ENCODE assay signal across 1 cellular context in the genomic region with DNA sequence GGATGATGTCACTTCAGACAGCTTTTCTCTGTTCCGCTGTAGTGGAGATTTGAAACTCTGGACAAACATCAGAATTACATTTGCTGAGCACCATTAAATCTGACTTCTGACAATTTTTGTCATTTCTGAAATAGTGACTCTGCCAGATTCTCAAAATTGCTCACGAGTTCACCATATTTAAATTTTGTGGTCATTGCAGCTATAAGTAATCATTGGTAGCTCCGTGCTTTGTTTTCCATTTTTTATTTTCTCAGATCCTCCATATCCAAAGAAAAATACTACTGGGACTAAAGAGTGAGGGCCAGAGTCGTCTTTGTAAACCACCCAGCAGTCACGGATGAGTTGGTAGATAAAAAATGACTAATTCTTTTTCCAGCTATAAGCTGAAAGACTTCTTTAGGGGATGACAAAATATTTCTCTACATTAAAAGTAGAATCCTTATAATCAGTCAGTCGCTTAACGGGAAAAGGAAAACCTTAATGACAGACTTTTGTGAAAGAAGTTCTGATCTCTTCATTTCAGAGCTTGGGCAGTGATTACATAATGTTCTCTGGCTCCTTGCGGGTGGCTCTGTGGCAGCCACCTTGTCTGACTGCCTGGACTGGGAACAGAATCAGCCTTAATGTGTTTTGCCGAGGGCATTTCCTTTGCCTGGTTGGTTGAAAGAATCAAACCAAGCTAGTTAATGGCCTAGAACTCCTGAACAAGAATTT.
TF ChIP-seq lines count a peak whose summit lies in the region.

No MANE protein-coding gene starts in this region.

TF ChIP-seq in GM12878, 131 proteins besides CTCF, POLR2A, EP300 and RAD21 (continued from another document):
- TF ChIP-seq JUNB (IDR thresholded peaks at IDR 0.05) (peak; percentile 97), EGR1 (IDR thresholded peaks at IDR 0.05; ENCODE audit: borderline replicate concordance in 1 of 2, low read depth in 2 of 2, low read length in 2 of 2) (no peak), GATAD2B (conservative IDR thresholded peaks at IDR 0.05; ENCODE audit: low read depth) (0 out of 2 replicates have a peak, but pooled peaks have one; percentile 37), RUNX3 (IDR thresholded peaks at IDR 0.05; ENCODE audit: low read length) (peak; percentile 98), MEF2B (IDR thresholded peaks at IDR 0.05; ENCODE audit: partially characterized antibody, poor library complexity, severe bottlenecking) (peak; percentile 52), CREB1 (IDR thresholded peaks at IDR 0.05; ENCODE audit: low read depth) (0 out of 2 replicates have a peak, but pooled peaks have one; percentile 37), MYB (IDR thresholded peaks at IDR 0.05; ENCODE audit: borderline replicate concordance, low read depth, low read length) (no peak), ZBED1 (IDR thresholded peaks at IDR 0.05; ENCODE audit: borderline replicate concordance) (peak; percentile 86; the same call in 1 of the 2 replicates), ZNF687 (IDR thresholded peaks at IDR 0.05) (no peak), MTA3 (IDR thresholded peaks at IDR 0.05; ENCODE audit: borderline replicate concordance, low read length) (peak; percentile 78; the same call in 1 of the 2 replicates), RB1 (IDR thresholded peaks at IDR 0.05; ENCODE audit: borderline replicate concordance) (no peak), PAX5 (IDR thresholded peaks at IDR 0.05; ENCODE audit: borderline replicate concordance, low read depth, low read length) (peak; percentile 75; the same call in 1 of the 2 replicates), CREM (IDR thresholded peaks at IDR 0.05; ENCODE audit: low read depth) (peak; percentile 38), SREBF2 (IDR thresholded peaks at IDR 0.05; ENCODE audit: low read length) (no peak), BACH1 (IDR thresholded peaks at IDR 0.05; ENCODE audit: borderline replicate concordance) (no peak), STAT3 (IDR thresholded peaks at IDR 0.05; ENCODE audit: low read depth, low read length) (peak; percentile 76; the same call in 1 of the 2 replicates), RCOR1 (conservative IDR thresholded peaks at IDR 0.05; ENCODE audit: low read depth, low read length) (peak; percentile 85; the same call in 1 of the 2 replicates), ZSCAN29 (IDR thresholded peaks at IDR 0.05) (no peak), SIN3A (IDR thresholded peaks at IDR 0.05; ENCODE audit: low read depth, low read length) (no peak), GABPA (IDR thresholded peaks at IDR 0.05; ENCODE audit: low read depth) (peak; percentile 70), BCL11A (IDR thresholded peaks at IDR 0.05; ENCODE audit: low read depth, low read length) (peak; percentile 74; the same call in 1 of the 2 replicates), SPI1 (IDR thresholded peaks at IDR 0.05; ENCODE audit: borderline replicate concordance, insufficient read depth, low read depth, low read length) (peak; percentile 64), NFIC (IDR thresholded peaks at IDR 0.05; ENCODE audit: low read depth, low read length) (peak; percentile 89), FOXM1 (IDR thresholded peaks at IDR 0.05; ENCODE audit: low read depth, low read length) (peak; percentile 91; the same call in 1 of the 2 replicates), CHD2 (IDR thresholded peaks at IDR 0.05; ENCODE audit: borderline replicate concordance, low read depth, low read length) (no peak), IRF4 (IDR thresholded peaks at IDR 0.05; ENCODE audit: low read depth, low read length) (peak; percentile 87; the same call in 1 of the 2 replicates), NFYA (IDR thresholded peaks at IDR 0.05; ENCODE audit: borderline replicate concordance, low read depth, low read length) (no peak), ATF7 (IDR thresholded peaks at IDR 0.05; ENCODE audit: low read depth) (peak; percentile 67), EED (IDR thresholded peaks at IDR 0.05; ENCODE audit: low read depth) (0 out of 2 replicates have a peak, but pooled peaks have one; percentile 33), ATF2 (IDR thresholded peaks at IDR 0.05; ENCODE audit: low read length) (peak; percentile 92)
- TF ChIP-seq, protein P1, sequence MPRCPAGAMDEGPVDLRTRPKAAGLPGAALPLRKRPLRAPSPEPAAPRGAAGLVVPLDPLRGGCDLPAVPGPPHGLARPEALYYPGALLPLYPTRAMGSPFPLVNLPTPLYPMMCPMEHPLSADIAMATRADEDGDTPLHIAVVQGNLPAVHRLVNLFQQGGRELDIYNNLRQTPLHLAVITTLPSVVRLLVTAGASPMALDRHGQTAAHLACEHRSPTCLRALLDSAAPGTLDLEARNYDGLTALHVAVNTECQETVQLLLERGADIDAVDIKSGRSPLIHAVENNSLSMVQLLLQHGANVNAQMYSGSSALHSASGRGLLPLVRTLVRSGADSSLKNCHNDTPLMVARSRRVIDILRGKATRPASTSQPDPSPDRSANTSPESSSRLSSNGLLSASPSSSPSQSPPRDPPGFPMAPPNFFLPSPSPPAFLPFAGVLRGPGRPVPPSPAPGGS (IDR thresholded peaks at IDR 0.05; ENCODE audit: borderline replicate concordance, insufficient read depth, low read depth, low read length, poor library complexity, severe bottlenecking): peak; percentile 37
